Comparison of ENCODE assay signal across 1 cellular context in genomic region chr9:133417541-133418461, GRCh38.
A peak's percentile ranks its signal among the peaks of the same experiment; 100 is the strongest.
TF ChIP-seq lines count a peak whose summit lies in the region.

A gene with protein sequence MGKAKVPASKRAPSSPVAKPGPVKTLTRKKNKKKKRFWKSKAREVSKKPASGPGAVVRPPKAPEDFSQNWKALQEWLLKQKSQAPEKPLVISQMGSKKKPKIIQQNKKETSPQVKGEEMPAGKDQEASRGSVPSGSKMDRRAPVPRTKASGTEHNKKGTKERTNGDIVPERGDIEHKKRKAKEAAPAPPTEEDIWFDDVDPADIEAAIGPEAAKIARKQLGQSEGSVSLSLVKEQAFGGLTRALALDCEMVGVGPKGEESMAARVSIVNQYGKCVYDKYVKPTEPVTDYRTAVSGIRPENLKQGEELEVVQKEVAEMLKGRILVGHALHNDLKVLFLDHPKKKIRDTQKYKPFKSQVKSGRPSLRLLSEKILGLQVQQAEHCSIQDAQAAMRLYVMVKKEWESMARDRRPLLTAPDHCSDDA (minus strand): TSS chr9:133418010. CDS start chr9:133417844, 166 bp downstream.

TF ChIP-seq in HepG2, 621 proteins besides CTCF, POLR2A, EP300 and RAD21 (continued from another document and continues in another):
- TF ChIP-seq, protein P1, sequence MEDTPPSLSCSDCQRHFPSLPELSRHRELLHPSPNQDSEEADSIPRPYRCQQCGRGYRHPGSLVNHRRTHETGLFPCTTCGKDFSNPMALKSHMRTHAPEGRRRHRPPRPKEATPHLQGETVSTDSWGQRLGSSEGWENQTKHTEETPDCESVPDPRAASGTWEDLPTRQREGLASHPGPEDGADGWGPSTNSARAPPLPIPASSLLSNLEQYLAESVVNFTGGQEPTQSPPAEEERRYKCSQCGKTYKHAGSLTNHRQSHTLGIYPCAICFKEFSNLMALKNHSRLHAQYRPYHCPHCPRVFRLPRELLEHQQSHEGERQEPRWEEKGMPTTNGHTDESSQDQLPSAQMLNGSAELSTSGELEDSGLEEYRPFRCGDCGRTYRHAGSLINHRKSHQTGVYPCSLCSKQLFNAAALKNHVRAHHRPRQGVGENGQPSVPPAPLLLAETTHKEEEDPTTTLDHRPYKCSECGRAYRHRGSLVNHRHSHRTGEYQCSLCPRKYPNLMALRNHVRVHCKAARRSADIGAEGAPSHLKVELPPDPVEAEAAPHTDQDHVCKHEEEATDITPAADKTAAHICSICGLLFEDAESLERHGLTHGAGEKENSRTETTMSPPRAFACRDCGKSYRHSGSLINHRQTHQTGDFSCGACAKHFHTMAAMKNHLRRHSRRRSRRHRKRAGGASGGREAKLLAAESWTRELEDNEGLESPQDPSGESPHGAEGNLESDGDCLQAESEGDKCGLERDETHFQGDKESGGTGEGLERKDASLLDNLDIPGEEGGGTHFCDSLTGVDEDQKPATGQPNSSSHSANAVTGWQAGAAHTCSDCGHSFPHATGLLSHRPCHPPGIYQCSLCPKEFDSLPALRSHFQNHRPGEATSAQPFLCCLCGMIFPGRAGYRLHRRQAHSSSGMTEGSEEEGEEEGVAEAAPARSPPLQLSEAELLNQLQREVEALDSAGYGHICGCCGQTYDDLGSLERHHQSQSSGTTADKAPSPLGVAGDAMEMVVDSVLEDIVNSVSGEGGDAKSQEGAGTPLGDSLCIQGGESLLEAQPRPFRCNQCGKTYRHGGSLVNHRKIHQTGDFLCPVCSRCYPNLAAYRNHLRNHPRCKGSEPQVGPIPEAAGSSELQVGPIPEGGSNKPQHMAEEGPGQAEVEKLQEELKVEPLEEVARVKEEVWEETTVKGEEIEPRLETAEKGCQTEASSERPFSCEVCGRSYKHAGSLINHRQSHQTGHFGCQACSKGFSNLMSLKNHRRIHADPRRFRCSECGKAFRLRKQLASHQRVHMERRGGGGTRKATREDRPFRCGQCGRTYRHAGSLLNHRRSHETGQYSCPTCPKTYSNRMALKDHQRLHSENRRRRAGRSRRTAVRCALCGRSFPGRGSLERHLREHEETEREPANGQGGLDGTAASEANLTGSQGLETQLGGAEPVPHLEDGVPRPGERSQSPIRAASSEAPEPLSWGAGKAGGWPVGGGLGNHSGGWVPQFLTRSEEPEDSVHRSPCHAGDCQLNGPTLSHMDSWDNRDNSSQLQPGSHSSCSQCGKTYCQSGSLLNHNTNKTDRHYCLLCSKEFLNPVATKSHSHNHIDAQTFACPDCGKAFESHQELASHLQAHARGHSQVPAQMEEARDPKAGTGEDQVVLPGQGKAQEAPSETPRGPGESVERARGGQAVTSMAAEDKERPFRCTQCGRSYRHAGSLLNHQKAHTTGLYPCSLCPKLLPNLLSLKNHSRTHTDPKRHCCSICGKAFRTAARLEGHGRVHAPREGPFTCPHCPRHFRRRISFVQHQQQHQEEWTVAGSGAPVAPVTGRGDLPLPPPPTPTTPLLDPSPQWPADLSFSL (CRISPR knock-in tag; IDR thresholded peaks at IDR 0.05), result no peak
- TF ChIP-seq CEBPB (IDR thresholded peaks at IDR 0.05; ENCODE audit: borderline replicate concordance, low read depth, low read length), result no peak; the same call in 1 of the 2 replicates
- peak; percentile 80; the same call in 1 of the 2 replicates for TF ChIP-seq KLF15 (CRISPR knock-in tag; IDR thresholded peaks at IDR 0.05; ENCODE audit: borderline replicate concordance)
- TF ChIP-seq SNAI1 (CRISPR knock-in tag; IDR thresholded peaks at IDR 0.05; ENCODE audit: borderline replicate concordance), result 0 out of 2 replicates have a peak, but pooled peaks have one; percentile 72
- TF ChIP-seq, protein P2, sequence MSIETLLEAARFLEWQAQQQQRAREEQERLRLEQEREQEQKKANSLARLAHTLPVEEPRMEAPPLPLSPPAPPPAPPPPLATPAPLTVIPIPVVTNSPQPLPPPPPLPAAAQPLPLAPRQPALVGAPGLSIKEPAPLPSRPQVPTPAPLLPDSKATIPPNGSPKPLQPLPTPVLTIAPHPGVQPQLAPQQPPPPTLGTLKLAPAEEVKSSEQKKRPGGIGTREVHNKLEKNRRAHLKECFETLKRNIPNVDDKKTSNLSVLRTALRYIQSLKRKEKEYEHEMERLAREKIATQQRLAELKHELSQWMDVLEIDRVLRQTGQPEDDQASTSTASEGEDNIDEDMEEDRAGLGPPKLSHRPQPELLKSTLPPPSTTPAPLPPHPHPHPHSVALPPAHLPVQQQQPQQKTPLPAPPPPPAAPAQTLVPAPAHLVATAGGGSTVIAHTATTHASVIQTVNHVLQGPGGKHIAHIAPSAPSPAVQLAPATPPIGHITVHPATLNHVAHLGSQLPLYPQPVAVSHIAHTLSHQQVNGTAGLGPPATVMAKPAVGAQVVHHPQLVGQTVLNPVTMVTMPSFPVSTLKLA (IDR thresholded peaks at IDR 0.05), result peak; percentile 78
- TF ChIP-seq ZBTB25 (CRISPR knock-in tag; IDR thresholded peaks at IDR 0.05), result peak; percentile 99
- TF ChIP-seq ZNF337 (CRISPR knock-in tag; IDR thresholded peaks at IDR 0.05; ENCODE audit: borderline replicate concordance, low read depth), result no peak
- no peak for TF ChIP-seq ZFP36L2 (CRISPR knock-in tag; IDR thresholded peaks at IDR 0.05)
- peak; percentile 87 for TF ChIP-seq ARNTL (CRISPR knock-in tag; IDR thresholded peaks at IDR 0.05)
- peak; percentile 71; the same call in 1 of the 2 replicates for TF ChIP-seq HOXA5 (CRISPR knock-in tag; IDR thresholded peaks at IDR 0.05)
- TF ChIP-seq ZNF781 (CRISPR knock-in tag; IDR thresholded peaks at IDR 0.05; ENCODE audit: borderline replicate concordance, not compliant biosample characterization), result peak; percentile 72
- TF ChIP-seq SNAPC2 (CRISPR knock-in tag; IDR thresholded peaks at IDR 0.05), result 0 out of 2 replicates have a peak, but pooled peaks have one; percentile 15
- TF ChIP-seq ZNF800 (CRISPR knock-in tag; IDR thresholded peaks at IDR 0.05), result peak; percentile 49; the same call in 1 of the 2 replicates
- 0 out of 2 replicates have a peak, but pooled peaks have one; percentile 47 for TF ChIP-seq MIXL1 (CRISPR knock-in tag; IDR thresholded peaks at IDR 0.05)
- TF ChIP-seq TBL1XR1 (IDR thresholded peaks at IDR 0.05; ENCODE audit: borderline replicate concordance, low read length, partially characterized antibody), result peak; percentile 28
- TF ChIP-seq ZNF329 (CRISPR knock-in tag; IDR thresholded peaks at IDR 0.05; ENCODE audit: low read depth), result 0 out of 2 replicates have a peak, but pooled peaks have one; percentile 53
- peak; percentile 30; the same call in 1 of the 2 replicates for TF ChIP-seq RELA (CRISPR knock-in tag; IDR thresholded peaks at IDR 0.05)
- TF ChIP-seq, protein P3, sequence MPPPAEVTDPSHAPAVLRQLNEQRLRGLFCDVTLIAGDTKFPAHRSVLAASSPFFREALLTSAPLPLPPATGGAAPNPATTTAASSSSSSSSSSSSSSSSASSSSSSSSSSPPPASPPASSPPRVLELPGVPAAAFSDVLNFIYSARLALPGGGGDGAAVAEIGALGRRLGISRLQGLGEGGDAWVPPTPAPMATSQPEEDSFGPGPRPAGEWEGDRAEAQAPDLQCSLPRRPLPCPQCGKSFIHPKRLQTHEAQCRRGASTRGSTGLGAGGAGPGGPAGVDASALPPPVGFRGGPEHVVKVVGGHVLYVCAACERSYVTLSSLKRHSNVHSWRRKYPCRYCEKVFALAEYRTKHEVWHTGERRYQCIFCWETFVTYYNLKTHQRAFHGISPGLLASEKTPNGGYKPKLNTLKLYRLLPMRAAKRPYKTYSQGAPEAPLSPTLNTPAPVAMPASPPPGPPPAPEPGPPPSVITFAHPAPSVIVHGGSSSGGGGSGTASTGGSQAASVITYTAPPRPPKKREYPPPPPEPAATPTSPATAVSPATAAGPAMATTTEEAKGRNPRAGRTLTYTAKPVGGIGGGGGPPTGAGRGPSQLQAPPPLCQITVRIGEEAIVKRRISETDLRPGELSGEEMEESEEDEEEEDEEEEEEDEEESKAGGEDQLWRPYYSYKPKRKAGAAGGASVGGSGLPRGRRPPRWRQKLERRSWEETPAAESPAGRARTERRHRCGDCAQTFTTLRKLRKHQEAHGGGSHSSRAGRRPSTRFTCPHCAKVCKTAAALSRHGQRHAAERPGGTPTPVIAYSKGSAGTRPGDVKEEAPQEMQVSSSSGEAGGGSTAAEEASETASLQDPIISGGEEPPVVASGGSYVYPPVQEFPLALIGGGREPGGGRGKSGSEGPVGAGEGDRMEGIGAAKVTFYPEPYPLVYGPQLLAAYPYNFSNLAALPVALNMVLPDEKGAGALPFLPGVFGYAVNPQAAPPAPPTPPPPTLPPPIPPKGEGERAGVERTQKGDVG (CRISPR knock-in tag; IDR thresholded peaks at IDR 0.05; ENCODE audit: borderline replicate concordance), result no peak
- no peak for TF ChIP-seq NFYB (CRISPR knock-in tag; IDR thresholded peaks at IDR 0.05)
- peak; percentile 46 for TF ChIP-seq ZNF225 (CRISPR knock-in tag; IDR thresholded peaks at IDR 0.05)
- no peak for TF ChIP-seq SMARCC2 (IDR thresholded peaks at IDR 0.05)
- TF ChIP-seq PPARG (CRISPR knock-in tag; conservative IDR thresholded peaks at IDR 0.05), result peak; percentile 63; the same call in 1 of the 2 replicates
- TF ChIP-seq ZNF615 (CRISPR knock-in tag; IDR thresholded peaks at IDR 0.05; ENCODE audit: borderline replicate concordance), result no peak
- peak; percentile 67; the same call in 1 of the 2 replicates for TF ChIP-seq ZNF605 (CRISPR knock-in tag; IDR thresholded peaks at IDR 0.05)
- TF ChIP-seq ZNF674 (CRISPR knock-in tag; IDR thresholded peaks at IDR 0.05; ENCODE audit: low read depth), result no peak
- no peak for TF ChIP-seq SCMH1 (CRISPR knock-in tag; IDR thresholded peaks at IDR 0.05; ENCODE audit: borderline replicate concordance)
- TF ChIP-seq MED8 (CRISPR knock-in tag; IDR thresholded peaks at IDR 0.05; ENCODE audit: insufficient replicate concordance), result peak; percentile 67
- peak; percentile 85; the same call in 1 of the 2 replicates for TF ChIP-seq ZNF607 (CRISPR knock-in tag; IDR thresholded peaks at IDR 0.05; ENCODE audit: borderline replicate concordance)
- TF ChIP-seq ZNF703 (CRISPR knock-in tag; IDR thresholded peaks at IDR 0.05; ENCODE audit: borderline replicate concordance), result no peak
- no peak for TF ChIP-seq ZFP36 (IDR thresholded peaks at IDR 0.05; ENCODE audit: borderline replicate concordance, low read depth, low read length, partially characterized antibody)
- peak; percentile 54; the same call in 1 of the 2 replicates for TF ChIP-seq GATA4 (IDR thresholded peaks at IDR 0.05; ENCODE audit: borderline replicate concordance, low read depth)
- TF ChIP-seq MAFK (conservative IDR thresholded peaks at IDR 0.05 in 1 of 2, IDR thresholded peaks at IDR 0.05 in 1 of 2; ENCODE audit: low read length in 2 of 2), result no peak
- 0 out of 2 replicates have a peak, but pooled peaks have one; percentile 17 for TF ChIP-seq HNF1A (IDR thresholded peaks at IDR 0.05; ENCODE audit: low read depth)
- peak; percentile 80; the same call in 1 of the 2 replicates for TF ChIP-seq HNF1A (CRISPR knock-in tag; IDR thresholded peaks at IDR 0.05; ENCODE audit: borderline replicate concordance)
- TF ChIP-seq ZNF121 (CRISPR knock-in tag; IDR thresholded peaks at IDR 0.05), result peak; percentile 52; the same call in 1 of the 2 replicates
- TF ChIP-seq MAX (IDR thresholded peaks at IDR 0.05), result peak; percentile 88
